9 cellular contexts compared by ENCODE assay signal in genomic region chrX:109839694-109840358, GRCh38.
DNase-seq lines count a peak whose midpoint lies in the region; TF ChIP-seq lines count a peak whose summit lies in the region.
"Had no signal": no experiment of that assay in that cellular context is flagged by ENCODE, and none has a peak within 500 bp of the region (broad histone marks: within the 10 kb centered on the region; RNA-seq: fewer than 3 reads in every experiment).

No MANE protein-coding gene starts in this region.

- H3K27ac ChIP-seq in brain microvascular endothelial cell, result peak overlapping the region; percentile 63

- H3K9me3 Mint-ChIP-seq in nephron, result no peaks in the 10 kb centered on the region
- no peaks in the 10 kb centered on the region for H3K9me3 Mint-ChIP-seq in Calu3 (ENCODE audit: low read depth, unreplicated experiment)

- no peak overlapping the region for H3K4me3 Mint-ChIP-seq in nephron
- no peak overlapping the region for H3K4me3 Mint-ChIP-seq in Calu3 (ENCODE audit: low read depth, unreplicated experiment)

- in situ Hi-C loops in KBM-7 (cut with MboI; ENCODE audit: low pct_unique_long_range_greater_than_20kb, low sequenced_read_pairs) (no loop called here), brain microvascular endothelial cell (cut with HindIII; ENCODE audit: low pct_ligation_motif_present, low sequenced_read_pairs) (no loop called here)

- peak; percentile 74 for DNase-seq in EL
- peak; percentile 91 for DNase-seq in KBM-7
- DNase-seq in brain microvascular endothelial cell, result peak; percentile 63
- DNase-seq in activated gamma-delta T cell treated with Interleukin-2 at 50 U/mL for 16 hours, result no peak
- no peak for DNase-seq in activated gamma-delta T cell (lab: John Stamatoyannopoulos, UW)
- no peak for DNase-seq in Calu3
- DNase-seq in T-helper 2 cell, result no peak

- no TSS peak for BruUV-seq in Calu3 (replicated peaks; lab: Mats Ljungman, UMichigan)

- no peak overlapping the region for H3K4me3 ChIP-seq in brain microvascular endothelial cell (ENCODE audit: low read depth, low read length)

- H3K27me3 Mint-ChIP-seq in nephron (ENCODE audit: low read depth) (no peaks in the 10 kb centered on the region), Calu3 (ENCODE audit: unreplicated experiment) (no peaks in the 10 kb centered on the region)

- H3K27ac Mint-ChIP-seq in nephron, result no peak overlapping the region
- H3K27ac Mint-ChIP-seq in Calu3 (ENCODE audit: unreplicated experiment), result no peak overlapping the region

- peaks cover 15% of the 10 kb centered on the region for H3K4me1 Mint-ChIP-seq in nephron
- H3K4me1 Mint-ChIP-seq in Calu3 (ENCODE audit: low read depth, unreplicated experiment), result no peaks in the 10 kb centered on the region

- H3K36me3 ChIP-seq in brain microvascular endothelial cell (replicated peaks), result no peaks in the 10 kb centered on the region
- H3K36me3 ChIP-seq: thoracic aorta had no signal

- intact Hi-C loops in Calu3 (cut with micrococcal nuclease; ENCODE audit: unreplicated experiment), result no loop called here

- TF ChIP-seq CTCF in brain microvascular endothelial cell (IDR thresholded peaks at IDR 0.05; ENCODE audit: low read depth, low read length, missing control alignments) (peak; percentile 48), nephron (IDR thresholded peaks at IDR 0.05; ENCODE audit: unreplicated experiment in 3 of 3) (peak; percentile 22 to 31 (median 29)), Calu3 (IDR thresholded peaks at IDR 0.05; ENCODE audit: unreplicated experiment) (no peak)

- H3K36me3 Mint-ChIP-seq in nephron (ENCODE audit: low read depth) (no peaks in the 10 kb centered on the region), Calu3 (ENCODE audit: insufficient read depth, unreplicated experiment) (no peaks in the 10 kb centered on the region)

- no peaks in the 10 kb centered on the region for H3K27me3 ChIP-seq in brain microvascular endothelial cell (replicated peaks)

- CTCF ChIA-PET in Calu3 (lab: Charles Lee), result interaction anchor here (1.0 to 1.1 kb wide), 2 partner anchors 9 to 17 kb away, joined by 3 to 8 read pairs; no protein-coding TSS in a partner anchor

Comparison
In these comparisons a context has a peak if more than half of its experiments do, and no peak if none do; other contexts are left out.
1. DNase-seq: peak in EL (single experiment), KBM-7 (single experiment) and brain microvascular endothelial cell (single experiment); none in activated gamma-delta T cell treated with Interleukin-2 at 50 U/mL for 16 hours (single experiment), activated gamma-delta T cell (single experiment), Calu3 (single experiment) and T-helper 2 cell (0 of 5).